Comparison of ENCODE assay signal across 2 cellular contexts in the genomic region with DNA sequence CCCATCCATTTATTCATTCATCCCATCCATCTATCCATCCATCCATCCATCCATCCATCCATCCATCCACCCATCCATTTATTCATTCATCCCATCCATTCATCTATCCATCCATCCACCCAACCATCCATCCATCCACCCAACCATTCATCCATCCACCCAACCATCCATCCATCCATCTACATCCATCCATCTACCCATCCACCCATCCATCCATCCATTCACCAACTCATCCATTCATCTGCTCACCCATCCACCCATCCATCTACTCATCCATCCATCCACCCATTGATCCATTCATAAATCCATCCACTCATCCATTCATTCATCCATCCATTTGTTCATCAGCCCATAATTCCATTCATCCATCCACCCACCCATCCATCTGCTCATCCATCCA.
TF ChIP-seq lines count a peak whose summit lies in the region.

No MANE protein-coding gene starts in this region.

TF ChIP-seq in IMR-90, 13 proteins besides CTCF, POLR2A, EP300 and RAD21:
- TF ChIP-seq CHD1 (IDR thresholded peaks at IDR 0.05; ENCODE audit: low read depth, low read length) (no peak), MAFK (IDR thresholded peaks at IDR 0.05; ENCODE audit: low read depth, low read length) (no peak), MAZ (IDR thresholded peaks at IDR 0.05; ENCODE audit: borderline replicate concordance, low read depth, low read length) (no peak), RFX5 (IDR thresholded peaks at IDR 0.05; ENCODE audit: low read depth, low read length) (no peak), SMC3 (IDR thresholded peaks at IDR 0.05; ENCODE audit: low read depth, low read length) (no peak), NFE2L2 (IDR thresholded peaks at IDR 0.05; ENCODE audit: low read depth, low read length) (no peak), MXI1 (IDR thresholded peaks at IDR 0.05; ENCODE audit: borderline replicate concordance, low read depth, low read length) (no peak), RCOR1 (IDR thresholded peaks at IDR 0.05; ENCODE audit: insufficient replicate concordance, low read length) (no peak)
- TF ChIP-seq, protein P1, sequence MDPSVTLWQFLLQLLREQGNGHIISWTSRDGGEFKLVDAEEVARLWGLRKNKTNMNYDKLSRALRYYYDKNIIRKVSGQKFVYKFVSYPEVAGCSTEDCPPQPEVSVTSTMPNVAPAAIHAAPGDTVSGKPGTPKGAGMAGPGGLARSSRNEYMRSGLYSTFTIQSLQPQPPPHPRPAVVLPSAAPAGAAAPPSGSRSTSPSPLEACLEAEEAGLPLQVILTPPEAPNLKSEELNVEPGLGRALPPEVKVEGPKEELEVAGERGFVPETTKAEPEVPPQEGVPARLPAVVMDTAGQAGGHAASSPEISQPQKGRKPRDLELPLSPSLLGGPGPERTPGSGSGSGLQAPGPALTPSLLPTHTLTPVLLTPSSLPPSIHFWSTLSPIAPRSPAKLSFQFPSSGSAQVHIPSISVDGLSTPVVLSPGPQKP (IDR thresholded peaks at IDR 0.05; ENCODE audit: borderline replicate concordance, low read depth, low read length), result no peak
- TF ChIP-seq, protein P2, sequence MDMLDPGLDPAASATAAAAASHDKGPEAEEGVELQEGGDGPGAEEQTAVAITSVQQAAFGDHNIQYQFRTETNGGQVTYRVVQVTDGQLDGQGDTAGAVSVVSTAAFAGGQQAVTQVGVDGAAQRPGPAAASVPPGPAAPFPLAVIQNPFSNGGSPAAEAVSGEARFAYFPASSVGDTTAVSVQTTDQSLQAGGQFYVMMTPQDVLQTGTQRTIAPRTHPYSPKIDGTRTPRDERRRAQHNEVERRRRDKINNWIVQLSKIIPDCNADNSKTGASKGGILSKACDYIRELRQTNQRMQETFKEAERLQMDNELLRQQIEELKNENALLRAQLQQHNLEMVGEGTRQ (IDR thresholded peaks at IDR 0.05; ENCODE audit: low read depth, low read length), result no peak

TF ChIP-seq in H1, 55 proteins besides CTCF, POLR2A, EP300 and RAD21:
- TF ChIP-seq ASH2L (IDR thresholded peaks at IDR 0.05; ENCODE audit: low read length), result no peak
- TF ChIP-seq JUN (IDR thresholded peaks at IDR 0.05; ENCODE audit: low read depth, low read length), result no peak
- no peak for TF ChIP-seq RNF2 (IDR thresholded peaks at IDR 0.05; ENCODE audit: borderline replicate concordance, low read depth, low read length, missing control alignments, poor library complexity, severe bottlenecking)
- TF ChIP-seq GTF2F1 (IDR thresholded peaks at IDR 0.05; ENCODE audit: borderline replicate concordance, low read depth, low read length), result no peak
- no peak for TF ChIP-seq CHD1 (IDR thresholded peaks at IDR 0.05; ENCODE audit: low read depth, low read length)
